In the genomic region with DNA sequence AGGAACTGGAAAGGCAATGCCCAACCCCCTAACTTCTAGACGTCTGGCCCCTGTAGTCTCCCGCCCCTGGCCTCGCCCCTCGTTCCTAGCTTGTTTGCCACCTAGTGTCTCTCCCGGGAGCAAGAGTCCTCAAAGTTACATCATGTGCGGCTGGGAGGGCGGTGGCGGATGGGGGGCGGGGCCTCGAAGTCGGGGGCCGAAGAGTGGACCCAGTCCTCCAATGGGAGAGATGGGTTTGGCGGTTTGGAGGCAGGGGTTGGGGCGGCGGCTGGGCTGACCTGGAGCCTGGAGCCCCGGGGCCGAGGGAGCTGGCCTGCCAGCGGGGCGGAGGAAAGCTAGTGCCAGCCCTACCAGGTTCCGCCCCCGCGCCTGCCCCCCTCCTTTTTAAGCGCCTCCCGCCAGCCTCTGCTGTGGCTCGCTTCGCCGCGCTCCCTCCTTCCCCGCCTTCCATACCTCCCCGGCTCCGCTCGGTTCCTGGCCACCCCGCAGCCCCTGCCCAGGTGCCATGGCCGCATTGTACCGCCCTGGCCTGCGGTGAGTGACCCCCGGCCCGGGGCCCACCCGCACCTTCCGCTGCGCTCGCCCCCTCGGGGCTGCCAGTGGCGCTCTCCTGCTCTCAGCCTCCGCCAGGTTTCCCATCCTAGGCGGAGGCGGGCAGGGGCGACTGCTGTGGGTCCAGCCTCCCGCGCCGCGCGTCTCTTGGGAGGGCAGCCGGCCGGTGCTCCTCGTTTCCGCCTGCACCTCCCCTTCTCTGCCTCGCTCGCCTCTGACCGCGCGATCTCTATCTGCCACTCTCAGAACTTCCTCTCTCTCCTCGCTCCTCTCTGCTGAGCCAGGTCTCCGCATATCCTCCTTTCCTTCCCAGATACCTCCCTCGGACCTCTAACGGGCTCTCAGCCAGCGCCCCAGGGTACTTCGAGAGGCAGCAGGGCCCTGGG, we compare ENCODE assay signal across 8 cellular contexts. TPM values are rescaled to one million over a fixed set of nuclear protein-coding genes. Genes with fewer than 3 reads are reported as not detected.
A peak's percentile ranks its signal among the peaks of the same experiment; 100 is the strongest.
DNase-seq lines count a peak whose midpoint lies in the region; ATAC-seq, FAIRE-seq and TF ChIP-seq lines count a peak whose summit lies in the region.

TSS of gene PCK2 (plus strand) at position 411 of the 938 bp plus-strand sequence. CDS start at position 506, 95 bp downstream.

- peak within 1 kb of the TSS; percentile 62 to 70 (median 67) for H3K4me3 ChIP-seq in keratinocyte (ENCODE audit: control insufficient read depth in 2 of 3, extremely low read depth in 1 of 3, insufficient read depth in 2 of 3, low read depth in 1 of 3, low read length in 3 of 3)

- TF ChIP-seq CTCF in activated B cell treated with CpG ODN at 0.5 μM for 24 hours (IDR thresholded peaks at IDR 0.05) (no peak), keratinocyte (optimal IDR thresholded peaks at IDR 0.05 in 1 of 3, IDR thresholded peaks at IDR 0.05 in 1 of 3, conservative IDR thresholded peaks at IDR 0.05 in 1 of 3; ENCODE audit: extremely low read depth in 1 of 3, insufficient read depth in 2 of 3, low read length in 3 of 3) (peak in 2 of 3 experiments; percentile 9 to 40)

- H3K27me3 Mint-ChIP-seq in activated B cell treated with CpG ODN at 0.5 μM for 24 hours: no peaks in the 10 kb centered on the region

- peak within 1 kb of the TSS; percentile 77 for H3K27ac ChIP-seq in keratinocyte (ENCODE audit: control insufficient read depth, insufficient read depth, low read length)

- POLR2A ChIA-PET in activated B cell treated with CpG ODN at 0.5 μM for 24 hours (lab: Charles Lee): interaction anchor here (0.6 to 7.4 kb wide), 36 partner anchors 8 to 1205 kb away, joined by 3 to 138 read pairs (median 7); partner anchors contain the start of genes CARMIL3, CBLN3, CHMP4A and DCAF11

- peak; percentile 88 for DNase-seq in 8988T
- peak; percentile 84 for DNase-seq in NCI-H2227 treated with DMSO at 0.1 percent for 48 hours (lab: John Stamatoyannopoulos, UW)
- peak; percentile 76 for DNase-seq in activated B cell treated with CpG ODN at 0.5 μM for 24 hours
- DNase-seq in central memory CD4-positive, alpha-beta T cell: peak; percentile 54
- DNase-seq in keratinocyte (ENCODE audit: low read depth, low spot score): peak; percentile 50
- DNase-seq in stimulated activated CD4-positive, alpha-beta T cell treated with anti-CD3 and anti-CD28 coated beads, Interleukin-15, amount 100 ng/mL, for 24 hours: peak; percentile 96

- no peaks in the 10 kb centered on the region for H3K9me1 ChIP-seq in keratinocyte (ENCODE audit: control insufficient read depth, extremely low read depth, insufficient read depth, low read length)

- CTCF ChIA-PET in activated B cell treated with CpG ODN at 0.5 μM for 24 hours (lab: Charles Lee): interaction anchor here (1.0 to 7.9 kb wide), 7 partner anchors 11 to 214 kb away, joined by 3 to 138 read pairs (median 8); partner anchors contain the start of genes CIDEB, IRF9, PSME2 and RNF31

- H3K36me3 ChIP-seq in keratinocyte (ENCODE audit: control insufficient read depth in 2 of 2, extremely low read depth in 1 of 2, insufficient read depth in 2 of 2, low read length in 2 of 2): peaks cover 0 to 9% of the 10 kb centered on the region in 2 experiments

- H3K9ac ChIP-seq in keratinocyte (ENCODE audit: control insufficient read depth, extremely low read depth, insufficient read depth, low read length): peak within 1 kb of the TSS; percentile 87

- no peaks in the 10 kb centered on the region for H3K27me3 ChIP-seq in keratinocyte (ENCODE audit: control insufficient read depth, extremely low read depth, insufficient read depth, low read length)

- peak; percentile 98 for TF ChIP-seq POLR2A in GM18526 (IDR thresholded peaks at IDR 0.05; ENCODE audit: extremely low read depth, insufficient read length)

- H3K9me3 Mint-ChIP-seq in activated B cell treated with CpG ODN at 0.5 μM for 24 hours: no peaks in the 10 kb centered on the region

- ATAC-seq in HG03103 (IDR thresholded peaks at IDR 0.05; ENCODE audit: low read depth, unreplicated experiment) (peak; percentile 44), activated B cell treated with CpG ODN at 0.5 μM for 24 hours (ENCODE audit: low read depth) (peak; percentile 69)

- H3K27ac Mint-ChIP-seq in activated B cell treated with CpG ODN at 0.5 μM for 24 hours: peak within 1 kb of the TSS; percentile 99

- no peaks in the 10 kb centered on the region for H4K20me1 ChIP-seq in keratinocyte (ENCODE audit: control insufficient read depth, extremely low read depth, insufficient read depth, low read length)

- H3K4me2 ChIP-seq in keratinocyte (ENCODE audit: control insufficient read depth, extremely low read depth, insufficient read depth, low read depth, low read length): peak within 1 kb of the TSS; percentile 85

- peak within 1 kb of the TSS; percentile 90 for H2AFZ ChIP-seq in keratinocyte (ENCODE audit: control insufficient read depth, low read length)

- H3K9me3 ChIP-seq in keratinocyte (ENCODE audit: control insufficient read depth, low read depth, low read length): no peaks in the 10 kb centered on the region

- H3K4me1 Mint-ChIP-seq in activated B cell treated with CpG ODN at 0.5 μM for 24 hours: peaks cover 31% of the 10 kb centered on the region

- H3K36me3 Mint-ChIP-seq in activated B cell treated with CpG ODN at 0.5 μM for 24 hours (ENCODE audit: low read depth): peaks cover 34% of the 10 kb centered on the region

- intact Hi-C loops in activated B cell treated with CpG ODN at 0.5 μM for 24 hours (cut with micrococcal nuclease): loop anchor here (1.0 to 10.0 kb wide), 9 partner anchors 13 to 539 kb away; partner anchors contain the start of genes CHMP4A, EMC9, PSME1 and RNF31

- H3K4me3 Mint-ChIP-seq in activated B cell treated with CpG ODN at 0.5 μM for 24 hours: peak within 1 kb of the TSS; percentile 99

- H3K4me1 ChIP-seq in keratinocyte (ENCODE audit: control insufficient read depth, extremely low read depth, insufficient read depth, low read length): peaks cover 17% of the 10 kb centered on the region

- peaks cover 2% of the 10 kb centered on the region for H3K79me2 ChIP-seq in keratinocyte (ENCODE audit: control insufficient read depth, insufficient read depth, low read length)

- FAIRE-seq in keratinocyte (lab: Jason Lieb, UNC): no peak

- dilution Hi-C loops in keratinocyte (cut with MboI; ENCODE audit: extremely low pct_ligation_motif_present, low sequenced_read_pairs): no loop called here

RNA-seq across cellular contexts. Expression of gene PCK2, which starts in this region (rescaled TPM):
- total RNA-seq in activated B cell treated with CpG ODN at 0.5 μM for 24 hours: 82.1 and 102 TPM in 2 replicates
- 16.6 to 22.9 TPM (median 19.1 TPM) in 3 replicates for polyA plus RNA-seq in keratinocyte
- 98.8 TPM for polyA plus RNA-seq in keratinocyte (2011; ENCODE audit: low read depth)
- 9.0 and 15.3 TPM in 2 replicates for polyA plus RNA-seq in keratinocyte (2011; cell fraction: cytosol; rRNA removed)
- 21.3 and 25.2 TPM in 2 replicates for polyA plus RNA-seq in keratinocyte (2011; cell fraction: nucleus; rRNA removed)
- polyA plus RNA-seq in keratinocyte (2012; ENCODE audit: low replicate concordance): 19.1 and 100 TPM in 2 replicates
- 22.9 to 34.5 TPM (median 28.1 TPM) in 3 replicates for polyA minus RNA-seq in keratinocyte
- 29.0 TPM for polyA minus RNA-seq in keratinocyte (2011; cell fraction: cytosol; rRNA and poly(A)+ RNA removed)
- 15.1 and 19.9 TPM in 2 replicates for polyA minus RNA-seq in keratinocyte (2011; cell fraction: nucleus; rRNA and poly(A)+ RNA removed)

Comparison
In these comparisons a context has a peak if more than half of its experiments do, and no peak if none do; other contexts are left out.
1. Peak in every context shown above with its lines: DNase-seq, ATAC-seq, H3K4me3 ChIP-seq and H3K27ac ChIP-seq.